18 cellular contexts compared by ENCODE assay signal in genomic region chr13:37326319-37326718, GRCh38.
DNase-seq lines count a peak whose midpoint lies in the region; ATAC-seq, FAIRE-seq and TF ChIP-seq lines count a peak whose summit lies in the region.
"Had no signal": no experiment of that assay in that cellular context is flagged by ENCODE, and none has a peak within 500 bp of the region (broad histone marks: within the 10 kb centered on the region; RNA-seq: fewer than 3 reads in every experiment).

No MANE protein-coding gene starts in this region.

- H3K9me3 ChIP-seq in astrocyte (ENCODE audit: insufficient read depth, low read depth, low read length): no peaks in the 10 kb centered on the region
- H3K9me3 ChIP-seq: Caco-2 had no signal

- peaks cover 12% of the 10 kb centered on the region for H3K4me1 Mint-ChIP-seq in astrocyte (ENCODE audit: low read depth, unreplicated experiment)
- H3K4me1 Mint-ChIP-seq in activated CD4-positive, alpha-beta T cell treated with anti-CD3 and anti-CD28 coated beads, Interleukin-2, amount 10 ng/mL, durations not matched to agents 7 days and 5 days: no peaks in the 10 kb centered on the region
- H3K4me1 Mint-ChIP-seq: B cell; CD4-positive, CD25-positive, alpha-beta regulatory T cell had no signal

- no peaks in the 10 kb centered on the region for H3K27me3 Mint-ChIP-seq in astrocyte (ENCODE audit: low read depth, unreplicated experiment)
- no peaks in the 10 kb centered on the region for H3K27me3 Mint-ChIP-seq in activated CD4-positive, alpha-beta T cell treated with anti-CD3 and anti-CD28 coated beads, Interleukin-2, amount 10 ng/mL, durations not matched to agents 7 days and 5 days
- H3K27me3 Mint-ChIP-seq: B cell; CD4-positive, CD25-positive, alpha-beta regulatory T cell had no signal

- peak overlapping the region; percentile 30 for H2AFZ ChIP-seq in astrocyte (ENCODE audit: low read depth, low read length)

- POLR2A ChIA-PET in activated CD4-positive, alpha-beta T cell treated with anti-CD3 and anti-CD28 coated beads, Interleukin-2, amount 10 ng/mL, durations not matched to agents 7 days and 5 days (lab: Charles Lee): no interaction called here

- no peak overlapping the region for H3K27ac ChIP-seq in astrocyte (ENCODE audit: low read depth, low read length)
- H3K27ac ChIP-seq: HL-60 had no signal

- H3K4me3 ChIP-seq in astrocyte (ENCODE audit: insufficient read depth, low read depth, low read length): no peak overlapping the region
- no peak overlapping the region for H3K4me3 ChIP-seq in fibroblast of villous mesenchyme (ENCODE audit: low read depth, low read length)

- H3K79me2 ChIP-seq in astrocyte (ENCODE audit: insufficient read depth, low read length): no peaks in the 10 kb centered on the region

- ATAC-seq in SK-N-SH treated with all-trans-retinoic acid at 6 μM for 48 hours: no peak
- ATAC-seq in HG03342 (IDR thresholded peaks at IDR 0.05; ENCODE audit: unreplicated experiment): no peak
- ATAC-seq: Panc1 had no signal

- H3K4me1 ChIP-seq in astrocyte (ENCODE audit: insufficient read depth, low read length): no peaks in the 10 kb centered on the region
- H3K4me1 ChIP-seq: Caco-2 had no signal

- H3K4me3 Mint-ChIP-seq in astrocyte (ENCODE audit: unreplicated experiment): no peak overlapping the region
- H3K4me3 Mint-ChIP-seq in activated CD4-positive, alpha-beta T cell treated with anti-CD3 and anti-CD28 coated beads, Interleukin-2, amount 10 ng/mL, durations not matched to agents 7 days and 5 days: no peak overlapping the region
- H3K4me3 Mint-ChIP-seq: B cell; CD4-positive, CD25-positive, alpha-beta regulatory T cell had no signal

- TF ChIP-seq CTCF in astrocyte (IDR thresholded peaks at IDR 0.05; ENCODE audit: insufficient read depth, low read depth, low read length): no peak
- no peak for TF ChIP-seq CTCF in fibroblast of villous mesenchyme (IDR thresholded peaks at IDR 0.05; ENCODE audit: insufficient read depth, low read depth, low read length)

- H3K36me3 ChIP-seq in astrocyte (ENCODE audit: insufficient read depth, low read length): no peaks in the 10 kb centered on the region

- DNase-seq in HCEC 1CT (peak; percentile 26), astrocyte (ENCODE audit: low read depth) (no peak), fibroblast of villous mesenchyme (ENCODE audit: low read depth) (peak; percentile 67), renal cortical epithelial cell (ENCODE audit: low read depth) (peak; percentile 11), NCI-H526 treated with DMSO at 0.1 percent for 48 hours (lab: John Stamatoyannopoulos, UW) (no peak)
- no peak for DNase-seq in activated CD4-positive, alpha-beta T cell treated with anti-CD3 and anti-CD28 coated beads, Interleukin-2, amount 10 ng/mL, durations not matched to agents 7 days and 5 days
- DNase-seq: Caco-2; CD4-positive, CD25-positive, alpha-beta regulatory T cell; DMS153; EL; NCI-H2171 had no signal

- H3K27ac Mint-ChIP-seq in astrocyte (ENCODE audit: unreplicated experiment): no peak overlapping the region
- H3K27ac Mint-ChIP-seq in activated CD4-positive, alpha-beta T cell treated with anti-CD3 and anti-CD28 coated beads, Interleukin-2, amount 10 ng/mL, durations not matched to agents 7 days and 5 days: no peak overlapping the region
- H3K27ac Mint-ChIP-seq: B cell; CD4-positive, CD25-positive, alpha-beta regulatory T cell had no signal

- H3K4me2 ChIP-seq in astrocyte (ENCODE audit: low read length): no peak overlapping the region

- H4K20me1 ChIP-seq in astrocyte (ENCODE audit: insufficient read depth, low read length): no peaks in the 10 kb centered on the region

- CTCF ChIA-PET in activated CD4-positive, alpha-beta T cell treated with anti-CD3 and anti-CD28 coated beads, Interleukin-2, amount 10 ng/mL, durations not matched to agents 7 days and 5 days (lab: Charles Lee): no interaction called here

- H3K9ac ChIP-seq in astrocyte (ENCODE audit: low read length): no peak overlapping the region

- no peaks in the 10 kb centered on the region for H3K36me3 Mint-ChIP-seq in astrocyte (ENCODE audit: low read depth, unreplicated experiment)
- H3K36me3 Mint-ChIP-seq in activated CD4-positive, alpha-beta T cell treated with anti-CD3 and anti-CD28 coated beads, Interleukin-2, amount 10 ng/mL, durations not matched to agents 7 days and 5 days (ENCODE audit: low read depth): no peaks in the 10 kb centered on the region
- H3K36me3 Mint-ChIP-seq: CD4-positive, CD25-positive, alpha-beta regulatory T cell had no signal

- no peaks in the 10 kb centered on the region for H3K27me3 ChIP-seq in astrocyte (ENCODE audit: insufficient read depth, low read length)

- no peak for FAIRE-seq in astrocyte (lab: Jason Lieb, UNC)
- FAIRE-seq: H54, HTR-8/SVneo had no signal

- peaks cover 7% of the 10 kb centered on the region for H3K9me3 Mint-ChIP-seq in astrocyte (ENCODE audit: unreplicated experiment)
- no peaks in the 10 kb centered on the region for H3K9me3 Mint-ChIP-seq in activated CD4-positive, alpha-beta T cell treated with anti-CD3 and anti-CD28 coated beads, Interleukin-2, amount 10 ng/mL, durations not matched to agents 7 days and 5 days

TF ChIP-seq in SK-N-SH treated with all-trans-retinoic acid at 6 μM for 48 hours, 23 proteins besides CTCF, POLR2A, EP300 and RAD21:
- no peak for TF ChIP-seq ZC3H10 (CRISPR knock-in tag; IDR thresholded peaks at IDR 0.05)

Comparison
In these comparisons a context has a peak if more than half of its experiments do, and no peak if none do; other contexts are left out.
1. DNase-seq: peak in HCEC 1CT (single experiment), fibroblast of villous mesenchyme (single experiment) and renal cortical epithelial cell (single experiment); none in astrocyte (single experiment), NCI-H526 treated with DMSO at 0.1 percent for 48 hours (single experiment) and activated CD4-positive, alpha-beta T cell treated with anti-CD3 and anti-CD28 coated beads, Interleukin-2, amount 10 ng/mL, durations not matched to agents 7 days and 5 days (single experiment).